Comparison of ENCODE assay signal across 9 cellular contexts in genomic region chr7:70696139-70696782, GRCh38.
DNase-seq lines count a peak whose midpoint lies in the region; ATAC-seq, FAIRE-seq and TF ChIP-seq lines count a peak whose summit lies in the region.
"Had no signal": no experiment of that assay in that cellular context is flagged by ENCODE, and none has a peak within 500 bp of the region (broad histone marks: within the 10 kb centered on the region; RNA-seq: fewer than 3 reads in every experiment).

No MANE protein-coding gene starts in this region.

- no peak overlapping the region for H3K27ac Mint-ChIP-seq in activated T-helper 1 cell treated with anti-CD3 and anti-CD28 coated beads, Interleukin-12 subunit alpha, Interleukin-12 subunit beta, Interleukin-2, Interleukin-4 antibody, amounts not matched to agents 30 ng/mL and 10 ng/mL and 1 ng/mL, durations not matched to agents 14 hours and 24 hours and 36 hours

- H3K4me3 Mint-ChIP-seq in activated T-helper 1 cell treated with anti-CD3 and anti-CD28 coated beads, Interleukin-12 subunit alpha, Interleukin-12 subunit beta, Interleukin-2, Interleukin-4 antibody, amounts not matched to agents 30 ng/mL and 10 ng/mL and 1 ng/mL, durations not matched to agents 14 hours and 24 hours and 36 hours, result peak overlapping the region; percentile 80

- TF ChIP-seq CTCF in heart right ventricle (IDR thresholded peaks at IDR 0.05), result no peak

- no peaks in the 10 kb centered on the region for H3K36me3 Mint-ChIP-seq in activated T-helper 1 cell treated with anti-CD3 and anti-CD28 coated beads, Interleukin-12 subunit alpha, Interleukin-12 subunit beta, Interleukin-2, Interleukin-4 antibody, amounts not matched to agents 30 ng/mL and 10 ng/mL and 1 ng/mL, durations not matched to agents 14 hours and 24 hours and 36 hours (ENCODE audit: low read depth)

- H3K4me3 ChIP-seq in heart right ventricle, result peak overlapping the region in 9 of 10 donors; percentile 46 to 94 (median 82)

- no peak for ATAC-seq in heart right ventricle
- no peak for ATAC-seq in Right ventricle myocardium inferior

- peak overlapping the region in 1 of 10 donors; percentile 68 for H3K27ac ChIP-seq in heart right ventricle

- 58 to 65% methylated on average over 11 of the region's 11 CpGs for WGBS in heart right ventricle, 2 donors

- peaks cover 42% of the 10 kb centered on the region for H3K27me3 Mint-ChIP-seq in activated T-helper 1 cell treated with anti-CD3 and anti-CD28 coated beads, Interleukin-12 subunit alpha, Interleukin-12 subunit beta, Interleukin-2, Interleukin-4 antibody, amounts not matched to agents 30 ng/mL and 10 ng/mL and 1 ng/mL, durations not matched to agents 14 hours and 24 hours and 36 hours (ENCODE audit: insufficient read depth)

- peaks cover 0 to 30% (median 16%) of the 10 kb centered on the region in 9 donors for H3K4me1 ChIP-seq in heart right ventricle

- H3K4me1 Mint-ChIP-seq in activated T-helper 1 cell treated with anti-CD3 and anti-CD28 coated beads, Interleukin-12 subunit alpha, Interleukin-12 subunit beta, Interleukin-2, Interleukin-4 antibody, amounts not matched to agents 30 ng/mL and 10 ng/mL and 1 ng/mL, durations not matched to agents 14 hours and 24 hours and 36 hours (ENCODE audit: low read depth), result peaks cover 7% of the 10 kb centered on the region

- peaks cover 0 to 45% (median 0%) of the 10 kb centered on the region in 7 donors for H3K27me3 ChIP-seq in heart right ventricle

- H3K9me3 Mint-ChIP-seq in activated T-helper 1 cell treated with anti-CD3 and anti-CD28 coated beads, Interleukin-12 subunit alpha, Interleukin-12 subunit beta, Interleukin-2, Interleukin-4 antibody, amounts not matched to agents 30 ng/mL and 10 ng/mL and 1 ng/mL, durations not matched to agents 14 hours and 24 hours and 36 hours, result no peaks in the 10 kb centered on the region

- H3K9me3 ChIP-seq in heart right ventricle, result no peaks in the 10 kb centered on the region

- peaks cover 0 to 10% (median 0%) of the 10 kb centered on the region in 9 donors for H3K36me3 ChIP-seq in heart right ventricle

- intact Hi-C loops in heart right ventricle (cut with DNase I) (loop anchor here in 7 of 10 donors (5.0 to 10.0 kb wide), 6 partner anchors 79 to 659 kb away; no protein-coding TSS in a partner anchor), Right ventricle myocardium inferior (cut with DNase I) (loop anchor here (5.0 to 10.0 kb wide), 3 partner anchors 81 to 654 kb away; no protein-coding TSS in a partner anchor)
- intact Hi-C loops in activated T-helper 1 cell treated with anti-CD3 and anti-CD28 coated beads, Interleukin-12 subunit alpha, Interleukin-12 subunit beta, Interleukin-2, Interleukin-4 antibody, amounts not matched to agents 30 ng/mL and 10 ng/mL and 1 ng/mL, durations not matched to agents 14 hours and 24 hours and 36 hours (cut with micrococcal nuclease), result loop anchor here (5.0 kb wide), 3 partner anchors 49 to 239 kb away; no protein-coding TSS in a partner anchor

- no peak for FAIRE-seq in urothelium cell line (lab: Jason Lieb, UNC)
- FAIRE-seq: endometrium had no signal

- DNase-seq in heart right ventricle (no peak), Right ventricle myocardium inferior (ENCODE audit: missing footprints) (no peak), kidney tubule cell (ENCODE audit: low spot score) (peak; percentile 85), urothelium cell line (ENCODE audit: low spot score) (peak; percentile 18), Kasumi-1 (lab: John Stamatoyannopoulos, UW) (no peak), putamen (ENCODE audit: low spot score) (no peak)
- DNase-seq in activated T-helper 1 cell treated with anti-CD3 and anti-CD28 coated beads, Interleukin-12 subunit alpha, Interleukin-12 subunit beta, Interleukin-2, Interleukin-4 antibody, amounts not matched to agents 30 ng/mL and 10 ng/mL and 1 ng/mL, durations not matched to agents 14 hours and 24 hours and 36 hours (ENCODE audit: low spot score), result no peak
- no peak for DNase-seq in stimulated activated CD4-positive, alpha-beta T cell treated with anti-CD3 and anti-CD28 coated beads, Interleukin-12 subunit alpha, Interleukin-12 subunit beta, amount 100 ng/mL, for 4 hours

Comparison
In these comparisons a context has a peak if more than half of its experiments do, and no peak if none do; other contexts are left out.
1. DNase-seq: peak in kidney tubule cell (single experiment) and urothelium cell line (single experiment); none in heart right ventricle (0 of 2), Right ventricle myocardium inferior (single experiment), activated T-helper 1 cell treated with anti-CD3 and anti-CD28 coated beads, Interleukin-12 subunit alpha, Interleukin-12 subunit beta, Interleukin-2, Interleukin-4 antibody, amounts not matched to agents 30 ng/mL and 10 ng/mL and 1 ng/mL, durations not matched to agents 14 hours and 24 hours and 36 hours (single experiment), Kasumi-1 (0 of 2), putamen (single experiment) and stimulated activated CD4-positive, alpha-beta T cell treated with anti-CD3 and anti-CD28 coated beads, Interleukin-12 subunit alpha, Interleukin-12 subunit beta, amount 100 ng/mL, for 4 hours (single experiment).